In genomic region chr3:151228291-151229125, GRCh38 we compare ENCODE assay signal across 9 cellular contexts. TPM values are rescaled to one million over a fixed set of nuclear protein-coding genes. Genes with fewer than 3 reads are reported as not detected.
DNase-seq lines count a peak whose midpoint lies in the region; FAIRE-seq lines count a peak whose summit lies in the region.
"Had no signal": no experiment of that assay in that cellular context is flagged by ENCODE, and none has a peak within 500 bp of the region (broad histone marks: within the 10 kb centered on the region; RNA-seq: fewer than 3 reads in every experiment).

No MANE protein-coding gene starts in this region.

- no peaks in the 10 kb centered on the region for H3K36me3 ChIP-seq in MG63
- H3K36me3 ChIP-seq: thoracic aorta had no signal

- FAIRE-seq in endometrium (lab: Jason Lieb, UNC): peak; percentile 33

- H3K4me3 ChIP-seq in MG63: no peak overlapping the region
- H3K4me3 ChIP-seq: thoracic aorta had no signal

- DNase-seq in DMS 273 (lab: John Stamatoyannopoulos, UW; ENCODE audit: unreplicated experiment): peak; percentile 41
- no peak for DNase-seq in DMS 273 treated with DMSO at 0.1 percent for 48 hours (lab: John Stamatoyannopoulos, UW)
- DNase-seq in NCI-H526 treated with DMSO at 0.1 percent for 48 hours (lab: John Stamatoyannopoulos, UW): peak; percentile 80
- peak; percentile 47 for DNase-seq in retina
- DNase-seq in cortex of kidney (lab: John Stamatoyannopoulos, UW): no peak
- no peak for DNase-seq in NCI-H1694 treated with DMSO at 0.1 percent for 48 hours (lab: John Stamatoyannopoulos, UW)
- no peak for DNase-seq in MG63

- no peaks in the 10 kb centered on the region for H3K27me3 ChIP-seq in MG63

- no peaks in the 10 kb centered on the region for H3K9me3 ChIP-seq in MG63
- H3K9me3 ChIP-seq: thoracic aorta had no signal

RNA-seq across cellular contexts. Expression of gene GPR171, which starts 25.5 kb away (rescaled TPM):
- not detected in 2 replicates for total RNA-seq in MG63 (2014; rRNA removed; shearing (Covaris generic); ENCODE audit: low replicate concordance)

RNA-seq across cellular contexts. Expression of gene P2RY14, which starts 49.8 kb away (rescaled TPM):
- not detected in 2 replicates for total RNA-seq in MG63 (2014; rRNA removed; shearing (Covaris generic); ENCODE audit: low replicate concordance)

Comparison
In these comparisons a context has a peak if more than half of its experiments do, and no peak if none do; other contexts are left out.
1. DNase-seq: peak in DMS 273 (single experiment), NCI-H526 treated with DMSO at 0.1 percent for 48 hours (single experiment) and retina (single experiment); none in DMS 273 treated with DMSO at 0.1 percent for 48 hours (single experiment), cortex of kidney (single experiment), NCI-H1694 treated with DMSO at 0.1 percent for 48 hours (single experiment) and MG63 (single experiment).